17 cellular contexts compared by ENCODE assay signal in the genomic region with DNA sequence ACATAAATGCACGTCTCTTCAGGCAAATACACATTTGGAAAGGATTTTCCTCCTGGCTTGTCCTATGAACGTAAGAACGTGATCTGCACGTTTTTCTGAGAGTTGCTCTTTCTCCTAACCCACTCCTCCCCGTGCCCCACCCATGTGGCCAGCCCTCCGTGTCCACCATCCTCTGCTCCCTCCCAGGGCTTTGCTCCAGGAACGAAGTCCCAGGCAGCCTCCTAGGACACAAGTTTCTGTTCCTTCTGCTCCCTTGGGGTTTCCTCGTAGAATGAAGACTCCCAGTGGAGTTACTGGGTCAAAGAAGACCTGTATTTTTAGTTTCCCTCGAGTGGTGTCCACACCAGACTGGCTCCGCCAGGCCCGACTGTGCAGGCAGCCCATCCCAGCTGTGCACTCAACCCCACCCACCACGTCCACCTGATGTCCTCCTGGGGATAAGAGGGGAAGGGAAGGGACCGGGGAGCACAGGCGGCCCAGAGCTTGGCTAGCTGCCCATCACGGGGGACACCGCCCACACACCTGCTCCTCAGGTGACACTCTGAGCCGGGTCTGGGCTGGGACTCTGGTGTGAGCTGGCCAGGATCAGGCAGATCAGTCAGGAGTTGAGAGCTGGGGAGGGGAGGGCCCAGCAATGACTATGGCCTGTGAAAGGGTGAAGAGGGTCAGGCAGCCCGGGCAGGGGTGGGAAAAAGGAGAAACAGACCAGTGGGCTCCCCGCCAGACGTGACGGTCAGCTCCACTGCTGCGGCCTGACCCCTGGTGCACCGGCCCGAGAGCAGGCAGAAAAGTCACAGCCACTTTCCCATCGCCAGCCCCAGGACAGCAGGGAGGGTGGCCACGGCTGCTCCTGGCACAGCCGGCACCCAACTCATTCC. TPM values are rescaled to one million over a fixed set of nuclear protein-coding genes. Genes with fewer than 3 reads are reported as not detected.
DNase-seq lines count a peak whose midpoint lies in the region; ATAC-seq and TF ChIP-seq lines count a peak whose summit lies in the region.
"Had no signal": no experiment of that assay in that cellular context is flagged by ENCODE, and none has a peak within 500 bp of the region (broad histone marks: within the 10 kb centered on the region; RNA-seq: fewer than 3 reads in every experiment).

No MANE protein-coding gene starts in this region.

- DNase-seq in activated effector memory CD4-positive, alpha-beta T cell treated with anti-CD3 and anti-CD28 coated beads, Interleukin-2, amount 50 U/mL, for 16 hours = peak; percentile 44
- DNase-seq in activated effector memory CD4-positive, alpha-beta T cell treated with Interleukin-2 at 50 U/mL for 16 hours = no peak
- DNase-seq in NCI-H748 treated with DMSO at 0.1 percent for 48 hours (lab: John Stamatoyannopoulos, UW) (peak; percentile 35), nephron progenitor cell (no peak), ureter (ENCODE audit: low spot score) (peak; percentile 30), medulla oblongata (ENCODE audit: extremely low spot score) (no peak)
- DNase-seq: activated naive CD4-positive, alpha-beta T cell treated with anti-CD3 and anti-CD28 coated beads, Interleukin-2, amount 50 U/mL, for 16 hours; CD4-positive, CD25-positive, alpha-beta regulatory T cell; DMS53; HCEC 1CT; naive B cell; NCI-H1694; SJCRH30; stimulated activated CD4-positive, alpha-beta T cell treated with anti-CD3 and anti-CD28 coated beads, Interleukin-4, amount 100 ng/mL, for 24 hours had no signal

- H3K4me1 Mint-ChIP-seq in nephron progenitor cell = peaks cover 20% of the 10 kb centered on the region
- H3K4me1 Mint-ChIP-seq: CD4-positive, CD25-positive, alpha-beta regulatory T cell had no signal

- H3K36me3 Mint-ChIP-seq in nephron progenitor cell (ENCODE audit: low read depth) = no peaks in the 10 kb centered on the region
- H3K36me3 Mint-ChIP-seq: CD4-positive, CD25-positive, alpha-beta regulatory T cell; naive B cell had no signal

- no peak for TF ChIP-seq CTCF in nephron progenitor cell (IDR thresholded peaks at IDR 0.05)

- peaks cover 4% of the 10 kb centered on the region for H3K9me3 Mint-ChIP-seq in nephron progenitor cell
- H3K9me3 Mint-ChIP-seq: CD4-positive, CD25-positive, alpha-beta regulatory T cell had no signal

- ATAC-seq in GM19395 (IDR thresholded peaks at IDR 0.05; ENCODE audit: unreplicated experiment) (no peak), HG02642 (IDR thresholded peaks at IDR 0.05; ENCODE audit: poor library complexity, unreplicated experiment) (no peak)
- ATAC-seq: HepG2 had no signal

- H3K27me3 Mint-ChIP-seq in nephron progenitor cell (ENCODE audit: low read depth, poor library complexity) = peaks cover 8% of the 10 kb centered on the region
- H3K27me3 Mint-ChIP-seq: CD4-positive, CD25-positive, alpha-beta regulatory T cell had no signal

- H3K4me3 Mint-ChIP-seq in nephron progenitor cell = no peak overlapping the region
- H3K4me3 Mint-ChIP-seq: CD4-positive, CD25-positive, alpha-beta regulatory T cell; naive B cell had no signal

- H3K27ac Mint-ChIP-seq in nephron progenitor cell = peak overlapping the region; percentile 67
- H3K27ac Mint-ChIP-seq: CD4-positive, CD25-positive, alpha-beta regulatory T cell had no signal

RNA-seq across cellular contexts. Expression of a gene that starts 54.3 kb away (rescaled TPM):
- 47.0 TPM for total RNA-seq in ureter

Comparison
In these comparisons a context has a peak if more than half of its experiments do, and no peak if none do; other contexts are left out.
1. DNase-seq: peak in activated effector memory CD4-positive, alpha-beta T cell treated with anti-CD3 and anti-CD28 coated beads, Interleukin-2, amount 50 U/mL, for 16 hours (single experiment), NCI-H748 treated with DMSO at 0.1 percent for 48 hours (single experiment) and ureter (single experiment); none in activated effector memory CD4-positive, alpha-beta T cell treated with Interleukin-2 at 50 U/mL for 16 hours (single experiment), nephron progenitor cell (single experiment) and medulla oblongata (single experiment).